Comparison of ENCODE assay signal across 30 cellular contexts in the genomic region with DNA sequence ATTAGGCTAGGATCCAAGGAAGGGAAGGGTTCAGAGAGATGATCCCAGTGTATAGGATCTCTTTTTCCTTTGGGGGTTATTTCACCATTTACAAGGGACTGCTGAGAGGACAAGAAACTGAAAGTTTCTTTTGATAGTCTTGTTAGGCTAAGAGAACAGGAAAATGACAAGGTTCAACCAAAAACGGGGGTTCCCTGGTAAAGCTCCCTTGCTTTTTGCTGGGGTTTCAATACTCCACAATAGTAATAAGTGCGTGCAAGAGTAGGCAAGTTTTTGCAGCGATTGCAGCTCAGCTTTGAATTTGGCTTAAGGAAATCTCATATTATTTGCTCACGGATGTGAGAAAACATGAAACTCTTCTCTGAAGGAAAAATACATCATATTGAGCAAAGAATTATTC. TPM values are rescaled to one million over a fixed set of nuclear protein-coding genes. Genes with fewer than 3 reads are reported as not detected.
"Had no signal": no experiment of that assay in that cellular context is flagged by ENCODE, and none has a peak within 500 bp of the region (broad histone marks: within the 10 kb centered on the region; RNA-seq: fewer than 3 reads in every experiment).

No MANE protein-coding gene starts in this region.

- ATAC-seq: activated CD4-positive, CD25-positive, alpha-beta regulatory T cell treated with anti-CD3 and anti-CD28 coated beads, Interleukin-2, amount 50 U/mL, for 24 hours; activated naive CD4-positive, alpha-beta T cell treated with anti-CD3 and anti-CD28 coated beads, Interleukin-2, amount 50 U/mL, for 72 hours; activated T-cell treated with anti-CD3 and anti-CD28 coated beads, Interleukin-2, amount 50 U/mL, for 72 hours; esophagus mucosa; T-helper 17 cell had no signal

- H3K9me3 ChIP-seq: ascending aorta, breast epithelium had no signal

- DNase-seq: activated B cell treated with CpG ODN at 0.5 μM for 24 hours; activated CD4-positive, alpha-beta memory T cell treated with anti-CD3 and anti-CD28 coated beads for 36 hours; activated CD4-positive, alpha-beta T cell treated with anti-CD3 and anti-CD28 coated beads for 48 hours; activated CD4-positive, alpha-beta T cell treated with anti-CD3 and anti-CD28 coated beads, Interleukin-2, amount 50 U/mL, for 1 hour; activated CD8-positive, alpha-beta memory T cell treated with anti-CD3 and anti-CD28 coated beads, Interleukin-2, amount 50 U/mL, for 48 hours; activated gamma-delta T cell; activated naive CD4-positive, alpha-beta T cell; activated naive CD4-positive, alpha-beta T cell treated with anti-CD3 and anti-CD28 coated beads, Interleukin-2, amount 10 ng/mL, durations not matched to agents 7 days and 5 days; activated naive CD8-positive, alpha-beta T cell treated with anti-CD3 and anti-CD28 coated beads, Interleukin-2, amount 10 ng/mL, durations not matched to agents 7 days and 5 days; activated T-cell treated with anti-CD3 and anti-CD28 coated beads for 4 hours; activated T-cell treated with anti-CD3 and anti-CD28 coated beads, Interleukin-2, amount 50 U/mL, for 24 hours; activated T-cell treated with anti-CD3 and anti-CD28 coated beads, Interleukin-2, amount 50 U/mL, for 72 hours; central memory CD4-positive, alpha-beta T cell; cerebellar nuclear complex; dorsolateral prefrontal cortex; effector memory CD4-positive, alpha-beta T cell; endodermal cell; foreskin fibroblast; head of caudate nucleus; T-helper 17 cell; T1000; WERI-Rb-1 had no signal

- FAIRE-seq: frontal cortex had no signal

- H3K36me3 ChIP-seq: ascending aorta, breast epithelium, cardiac muscle cell, WERI-Rb-1 had no signal

- H3K27ac ChIP-seq: ascending aorta, breast epithelium, cardiac muscle cell, coronary artery, dorsolateral prefrontal cortex, WERI-Rb-1 had no signal

- H3K4me1 ChIP-seq: ascending aorta, breast epithelium had no signal

- H3K27me3 ChIP-seq: ascending aorta, breast epithelium, cardiac muscle cell had no signal

- H3K4me3 ChIP-seq: ascending aorta, breast epithelium, cardiac muscle cell, coronary artery, dorsolateral prefrontal cortex had no signal

RNA-seq across cellular contexts. Expression of gene SUSD5, which starts 18.8 kb away (rescaled TPM):
- total RNA-seq: activated CD4-positive, alpha-beta memory T cell treated with anti-CD3 and anti-CD28 coated beads for 36 hours; activated naive CD4-positive, alpha-beta T cell treated with anti-CD3 and anti-CD28 coated beads, Interleukin-2, amount 50 U/mL, for 72 hours; activated naive CD8-positive, alpha-beta T cell treated with anti-CD3 and anti-CD28 coated beads, Interleukin-2, amount 10 ng/mL, durations not matched to agents 7 days and 5 days; activated T-cell treated with anti-CD3 and anti-CD28 coated beads, Interleukin-2, amount 50 U/mL, for 72 hours; T-helper 17 cell had no signal

RNA-seq across cellular contexts. Expression of gene FBXL2, which starts 39.8 kb away (rescaled TPM):
- total RNA-seq: activated B cell treated with CpG ODN at 0.5 μM for 24 hours; activated CD4-positive, alpha-beta memory T cell treated with anti-CD3 and anti-CD28 coated beads for 36 hours; activated naive CD4-positive, alpha-beta T cell treated with anti-CD3 and anti-CD28 coated beads, Interleukin-2, amount 50 U/mL, for 72 hours; activated naive CD8-positive, alpha-beta T cell treated with anti-CD3 and anti-CD28 coated beads, Interleukin-2, amount 10 ng/mL, durations not matched to agents 7 days and 5 days; T-helper 17 cell had no signal
